17 cellular contexts compared by ENCODE assay signal in genomic region chr2:52931660-52932059, GRCh38.
DNase-seq lines count a peak whose midpoint lies in the region; ATAC-seq and TF ChIP-seq lines count a peak whose summit lies in the region.
"Had no signal": no experiment of that assay in that cellular context is flagged by ENCODE, and none has a peak within 500 bp of the region (broad histone marks: within the 10 kb centered on the region; RNA-seq: fewer than 3 reads in every experiment).

No MANE protein-coding gene starts in this region.

- H3K9me3 ChIP-seq in GM23248 (ENCODE audit: low read depth), result no peaks in the 10 kb centered on the region
- H3K9me3 ChIP-seq: neutrophil, right lobe of liver had no signal

- peaks cover 4% of the 10 kb centered on the region for H3K4me1 Mint-ChIP-seq in activated CD4-positive, alpha-beta T cell treated with anti-CD3 and anti-CD28 coated beads, Interleukin-2, amount 10 ng/mL, durations not matched to agents 7 days and 5 days

- TF ChIP-seq CTCF in GM13976 (IDR thresholded peaks at IDR 0.05; ENCODE audit: borderline replicate concordance, control extremely low read depth, extremely low read depth, insufficient read depth, missing control alignments), result no peak
- no peak for TF ChIP-seq CTCF in GM20000 (IDR thresholded peaks at IDR 0.05; ENCODE audit: extremely low read depth, missing control alignments)

- CTCF ChIA-PET in activated CD4-positive, alpha-beta T cell treated with anti-CD3 and anti-CD28 coated beads, Interleukin-2, amount 10 ng/mL, durations not matched to agents 7 days and 5 days (lab: Charles Lee), result no interaction called here

- no peak overlapping the region for H3K27ac Mint-ChIP-seq in activated CD4-positive, alpha-beta T cell treated with anti-CD3 and anti-CD28 coated beads, Interleukin-2, amount 10 ng/mL, durations not matched to agents 7 days and 5 days
- H3K27ac Mint-ChIP-seq: activated T-helper 1 cell treated with anti-CD3 and anti-CD28 coated beads, Interleukin-12 subunit alpha, Interleukin-12 subunit beta, Interleukin-2, Interleukin-4 antibody, amounts not matched to agents 30 ng/mL and 10 ng/mL and 1 ng/mL, durations not matched to agents 14 hours and 24 hours and 36 hours had no signal

- DNase-seq in NAMALWA (ENCODE audit: low spot score) (peak; percentile 10), GM13976 (ENCODE audit: low spot score) (no peak), GM20000 (ENCODE audit: low spot score) (no peak), GM23248 (no peak)
- no peak for DNase-seq in activated CD4-positive, alpha-beta T cell treated with anti-CD3 and anti-CD28 coated beads, Interleukin-2, amount 10 ng/mL, durations not matched to agents 7 days and 5 days
- DNase-seq: effector CD4-positive, alpha-beta T cell; GF-D8; NCI-H2081; right lobe of liver; stimulated activated CD4-positive, alpha-beta T cell treated with anti-CD3 and anti-CD28 coated beads, Interleukin-1b, Interleukin-23, amount 100 ng/mL, for 48 hours had no signal

- no peaks in the 10 kb centered on the region for H3K36me3 Mint-ChIP-seq in activated CD4-positive, alpha-beta T cell treated with anti-CD3 and anti-CD28 coated beads, Interleukin-2, amount 10 ng/mL, durations not matched to agents 7 days and 5 days (ENCODE audit: low read depth)

- no peaks in the 10 kb centered on the region for H3K27me3 ChIP-seq in GM23248 (replicated peaks; ENCODE audit: insufficient read depth)
- H3K27me3 ChIP-seq: cardiac muscle cell, neutrophil, right lobe of liver had no signal

- no peak overlapping the region for H2AFZ ChIP-seq in GM23248

- no peaks in the 10 kb centered on the region for H4K20me1 ChIP-seq in GM23248 (ENCODE audit: insufficient read depth)

- no peaks in the 10 kb centered on the region for H3K9me2 ChIP-seq in GM23248 (ENCODE audit: insufficient read depth)

- no peaks in the 10 kb centered on the region for H3K4me1 ChIP-seq in GM23248 (ENCODE audit: insufficient read depth)

- no peaks in the 10 kb centered on the region for H3K36me3 ChIP-seq in GM23248 (ENCODE audit: low read depth)
- H3K36me3 ChIP-seq: cardiac muscle cell, neutrophil, right lobe of liver had no signal

- in situ Hi-C loops in GM13976 (cut with MboI; ENCODE audit: low sequenced_read_pairs, unreplicated experiment), result no loop called here
- in situ Hi-C loops in GM23248 (cut with MboI), result no loop called here

- H3K4me2 ChIP-seq in GM23248 (ENCODE audit: unreplicated experiment), result no peak overlapping the region

- POLR2A ChIA-PET in activated CD4-positive, alpha-beta T cell treated with anti-CD3 and anti-CD28 coated beads, Interleukin-2, amount 10 ng/mL, durations not matched to agents 7 days and 5 days (lab: Charles Lee), result no interaction called here

- ATAC-seq in GM18868 (IDR thresholded peaks at IDR 0.05; ENCODE audit: unreplicated experiment), result peak; percentile 46
- ATAC-seq in GM21423 (IDR thresholded peaks at IDR 0.05; ENCODE audit: unreplicated experiment), result peak; percentile 71
- peak; percentile 63 for ATAC-seq in HG02973 (IDR thresholded peaks at IDR 0.05; ENCODE audit: unreplicated experiment)
- ATAC-seq: Panc1, right lobe of liver had no signal

- 9 to 32% methylated on average over 1 of the region's 1 CpG for WGBS in GM23248 (ENCODE audit: low coverage in 1 of 2, low lambda C conversion rate in 2 of 2, missing lambda C conversion rate in 2 of 2), 2 experiments

- peaks cover 12% of the 10 kb centered on the region for H3K9me3 Mint-ChIP-seq in activated CD4-positive, alpha-beta T cell treated with anti-CD3 and anti-CD28 coated beads, Interleukin-2, amount 10 ng/mL, durations not matched to agents 7 days and 5 days

- no peak overlapping the region for H3K4me3 Mint-ChIP-seq in activated CD4-positive, alpha-beta T cell treated with anti-CD3 and anti-CD28 coated beads, Interleukin-2, amount 10 ng/mL, durations not matched to agents 7 days and 5 days
- H3K4me3 Mint-ChIP-seq: activated T-helper 1 cell treated with anti-CD3 and anti-CD28 coated beads, Interleukin-12 subunit alpha, Interleukin-12 subunit beta, Interleukin-2, Interleukin-4 antibody, amounts not matched to agents 30 ng/mL and 10 ng/mL and 1 ng/mL, durations not matched to agents 14 hours and 24 hours and 36 hours had no signal

- H3K27ac ChIP-seq in GM23248, result no peak overlapping the region
- H3K27ac ChIP-seq: cardiac muscle cell, neutrophil, right lobe of liver had no signal

- H3K9ac ChIP-seq in GM23248, result no peak overlapping the region

- no peaks in the 10 kb centered on the region for H3K79me2 ChIP-seq in GM23248 (ENCODE audit: insufficient read depth)

- H3K27me3 Mint-ChIP-seq in activated CD4-positive, alpha-beta T cell treated with anti-CD3 and anti-CD28 coated beads, Interleukin-2, amount 10 ng/mL, durations not matched to agents 7 days and 5 days, result no peaks in the 10 kb centered on the region

- H3F3A ChIP-seq in GM23248 (ENCODE audit: insufficient read depth), result no peaks in the 10 kb centered on the region

- H3K4me3 ChIP-seq in GM23248, result no peak overlapping the region
- H3K4me3 ChIP-seq: cardiac muscle cell, right lobe of liver had no signal
